Comparison of ENCODE assay signal across 20 cellular contexts in genomic region chr1:30322859-30323257, GRCh38.
A peak's percentile ranks its signal among the peaks of the same experiment; 100 is the strongest.
DNase-seq lines count a peak whose midpoint lies in the region; ATAC-seq, FAIRE-seq and TF ChIP-seq lines count a peak whose summit lies in the region.
"Had no signal": no experiment of that assay in that cellular context is flagged by ENCODE, and none has a peak within 500 bp of the region (broad histone marks: within the 10 kb centered on the region; RNA-seq: fewer than 3 reads in every experiment).

No MANE protein-coding gene starts in this region.

- H3K4me3 ChIP-seq in BJ (ENCODE audit: low read depth, low read length) (no peak overlapping the region), GM12864 (ENCODE audit: low read depth, low read length) (no peak overlapping the region), K562 (no peak overlapping the region)
- H3K4me3 ChIP-seq: esophagus muscularis mucosa, left lung had no signal

- no peaks in the 10 kb centered on the region for H3K9me3 ChIP-seq in K562 (replicated peaks; ENCODE audit: control insufficient read depth, insufficient read depth, low read depth, low read length)
- H3K9me3 ChIP-seq: esophagus muscularis mucosa, left lung had no signal

- TF ChIP-seq EP300 in K562 (IDR thresholded peaks at IDR 0.05; ENCODE audit: low read length) = no peak

- no peaks in the 10 kb centered on the region for H3K9me1 ChIP-seq in K562 (ENCODE audit: control insufficient read depth, insufficient read depth, low read length)

- 0 out of 2 replicates have a peak, but pooled peaks have one; percentile 3 for TF ChIP-seq CTCF in BJ (IDR thresholded peaks at IDR 0.05; ENCODE audit: insufficient read depth, low read depth, low read length)
- peak; percentile 2 for TF ChIP-seq CTCF in GM12864 (IDR thresholded peaks at IDR 0.05; ENCODE audit: low read depth, low read length, missing control alignments)
- TF ChIP-seq CTCF in K562 (IDR thresholded peaks at IDR 0.05 in 2 of 3, conservative IDR thresholded peaks at IDR 0.05 in 1 of 3; ENCODE audit: insufficient read depth in 2 of 3, low read depth in 1 of 3, low read length in 3 of 3) = peak; percentile 19 to 42 (median 23); a peak in 5 of 6 replicates

- peak; percentile 6 for FAIRE-seq in K562 (lab: Jason Lieb, UNC)
- FAIRE-seq: GM19239 had no signal

- H2AFZ ChIP-seq in K562 (ENCODE audit: low read depth, low read length) = no peak overlapping the region

- in situ Hi-C loops in K562 (cut with MboI) = no loop called here

- no peak for TF ChIP-seq POLR2A in K562 (conservative IDR thresholded peaks at IDR 0.05)

- no TSS peak for BruUV-seq in K562 (replicated peaks; lab: Mats Ljungman, UMichigan)

- intact Hi-C loops in K562 (cut with micrococcal nuclease) = no loop called here

- H3K4me1 ChIP-seq in K562 (replicated peaks in 1 of 2; ENCODE audit: control insufficient read depth in 2 of 2, insufficient read depth in 2 of 2, low read length in 2 of 2) = no peaks in the 10 kb centered on the region
- H3K4me1 ChIP-seq: esophagus muscularis mucosa, left lung had no signal

- H4K20me1 ChIP-seq in K562 (replicated peaks; ENCODE audit: control insufficient read depth, insufficient read depth, low read length) = peaks cover 6% of the 10 kb centered on the region; the same call in 1 of the 2 replicates

- CTCF ChIA-PET in BJ (lab: Yijun Ruan, JAX) = no interaction called here
- CTCF ChIA-PET in K562 (lab: Yijun Ruan, JAX; ENCODE audit: low intra/inter-chr PET ratio) = no interaction called here

- H3K27me3 ChIP-seq in BJ (ENCODE audit: control insufficient read depth, insufficient read depth, low read length) (no peaks in the 10 kb centered on the region; the same call in 1 of the 2 replicates), K562 (ENCODE audit: control insufficient read depth in 2 of 2, insufficient read depth in 2 of 2, low read length in 2 of 2) (peaks cover 0 to 25% of the 10 kb centered on the region in 2 experiments; a peak in 2 of 5 replicates)

- no peak for DNase-seq in BJ (ENCODE audit: low read depth)
- no peak for DNase-seq in GM12864 (ENCODE audit: low read depth)
- DNase-seq in K562 (ENCODE audit: extremely low read depth in 1 of 4, low spot score in 3 of 4) = peak in 2 of 4 experiments; percentile 20 to 30
- peak; percentile 74 for DNase-seq in mesenteric fat pad (ENCODE audit: low spot score)
- DNase-seq: activated CD4-positive, alpha-beta T cell treated with anti-CD3 and anti-CD28 coated beads, Interleukin-2, amount 10 ng/mL, durations not matched to agents 7 days and 5 days; activated naive CD4-positive, alpha-beta T cell treated with Interleukin-2 at 50 U/mL for 16 hours; activated T-cell treated with anti-CD3 and anti-CD28 coated beads, Interleukin-2, amount 50 U/mL, for 1 hour; central memory CD4-positive, alpha-beta T cell; COR-L47; EL; KG1; left lung; NCI-H1048; Right ventricle myocardium superior; T-cell had no signal

- ATAC-seq in K562 (peak; percentile 58; the same call in 2 of the 3 replicates), GM19455 (IDR thresholded peaks at IDR 0.05; ENCODE audit: unreplicated experiment) (no peak), GM19035 (IDR thresholded peaks at IDR 0.05; ENCODE audit: unreplicated experiment) (no peak), HG02973 (IDR thresholded peaks at IDR 0.05; ENCODE audit: unreplicated experiment) (no peak)
- ATAC-seq: left lung, T-cell had no signal

- POLR2A ChIA-PET in BJ (lab: Charles Lee) = no interaction called here
- POLR2A ChIA-PET in K562 (lab: Yijun Ruan, JAX) = no interaction called here

- no peak for TF ChIP-seq RAD21 in K562 (CRISPR knock-in tag; conservative IDR thresholded peaks at IDR 0.05 in 1 of 2, IDR thresholded peaks at IDR 0.05 in 1 of 2)

- H3K36me3 ChIP-seq in BJ (ENCODE audit: control insufficient read depth, insufficient read depth, low read length) (no peaks in the 10 kb centered on the region), K562 (ENCODE audit: control insufficient read depth, insufficient read depth, low read length) (no peaks in the 10 kb centered on the region)
- H3K36me3 ChIP-seq: esophagus muscularis mucosa, left lung had no signal

- no peak overlapping the region for H3K9ac ChIP-seq in K562 (ENCODE audit: insufficient read depth in 1 of 2, low read depth in 2 of 2, low read length in 2 of 2)

- H3K27ac ChIP-seq in K562 (ENCODE audit: extremely low read depth, low read depth, low read length) = no peak overlapping the region
- H3K27ac ChIP-seq: esophagus muscularis mucosa, left lung had no signal

- H3K79me2 ChIP-seq in K562 (ENCODE audit: control insufficient read depth, insufficient read depth, low read length) = no peaks in the 10 kb centered on the region

- H3K4me2 ChIP-seq in K562 (ENCODE audit: insufficient read depth, low read length) = no peak overlapping the region

- 10% methylated on average over 5 of the region's 5 CpGs for WGBS in K562 (ENCODE audit: insufficient coverage, low coverage, missing lambda C conversion rate)

TF ChIP-seq in K562, 482 proteins besides CTCF, POLR2A, EP300 and RAD21:
- no peak for TF ChIP-seq PCBP1 (IDR thresholded peaks at IDR 0.05; ENCODE audit: low read depth, low read length, poor library complexity, severe bottlenecking)
- TF ChIP-seq ZKSCAN8 (CRISPR knock-in tag; IDR thresholded peaks at IDR 0.05) = 0 out of 2 replicates have a peak, but pooled peaks have one; percentile 28
- no peak for TF ChIP-seq TAF15 (IDR thresholded peaks at IDR 0.05; ENCODE audit: low read depth, low read length)
- no peak for TF ChIP-seq SIN3B (IDR thresholded peaks at IDR 0.05; ENCODE audit: low read depth)
- no peak for TF ChIP-seq JUND (IDR thresholded peaks at IDR 0.05; ENCODE audit: borderline replicate concordance, low read depth, low read length)
- TF ChIP-seq JUND (tag; IDR thresholded peaks at IDR 0.05; ENCODE audit: borderline replicate concordance, low read depth, low read length) = no peak
